1 cellular context compared by ENCODE assay signal in the genomic region with DNA sequence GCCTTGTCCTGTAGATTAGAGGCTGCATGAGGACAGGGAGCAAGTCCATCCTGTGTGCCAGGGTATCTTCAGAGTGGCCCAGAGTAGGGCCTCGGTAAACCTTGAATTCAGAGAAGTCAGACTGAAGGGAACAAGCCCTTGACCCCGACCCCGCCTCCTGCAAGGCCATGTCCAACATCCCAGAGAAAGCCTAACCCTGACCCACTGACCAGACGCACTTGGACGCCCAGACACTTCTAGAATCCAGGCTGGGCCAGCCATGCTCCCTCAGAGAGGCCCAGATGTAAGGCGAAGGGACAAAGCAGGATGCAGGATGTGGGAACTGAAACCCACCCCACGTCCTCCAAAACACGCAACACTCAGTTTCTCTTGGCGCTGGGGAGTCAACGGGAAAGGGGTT.
TF ChIP-seq lines count a peak whose summit lies in the region.

No MANE protein-coding gene starts in this region.

TF ChIP-seq in HepG2, 621 proteins besides CTCF, POLR2A, EP300 and RAD21:
- TF ChIP-seq NR2F1 (CRISPR knock-in tag; IDR thresholded peaks at IDR 0.05) (no peak), ZNF225 (CRISPR knock-in tag; IDR thresholded peaks at IDR 0.05) (no peak), RNF2 (conservative IDR thresholded peaks at IDR 0.05; ENCODE audit: low read depth) (no peak), ATRX (CRISPR knock-in tag; IDR thresholded peaks at IDR 0.05; ENCODE audit: borderline replicate concordance) (no peak), RARA (CRISPR knock-in tag; IDR thresholded peaks at IDR 0.05) (0 out of 2 replicates have a peak, but pooled peaks have one; percentile 15), SIN3B (IDR thresholded peaks at IDR 0.05; ENCODE audit: low read length) (no peak)
- TF ChIP-seq, protein P1, sequence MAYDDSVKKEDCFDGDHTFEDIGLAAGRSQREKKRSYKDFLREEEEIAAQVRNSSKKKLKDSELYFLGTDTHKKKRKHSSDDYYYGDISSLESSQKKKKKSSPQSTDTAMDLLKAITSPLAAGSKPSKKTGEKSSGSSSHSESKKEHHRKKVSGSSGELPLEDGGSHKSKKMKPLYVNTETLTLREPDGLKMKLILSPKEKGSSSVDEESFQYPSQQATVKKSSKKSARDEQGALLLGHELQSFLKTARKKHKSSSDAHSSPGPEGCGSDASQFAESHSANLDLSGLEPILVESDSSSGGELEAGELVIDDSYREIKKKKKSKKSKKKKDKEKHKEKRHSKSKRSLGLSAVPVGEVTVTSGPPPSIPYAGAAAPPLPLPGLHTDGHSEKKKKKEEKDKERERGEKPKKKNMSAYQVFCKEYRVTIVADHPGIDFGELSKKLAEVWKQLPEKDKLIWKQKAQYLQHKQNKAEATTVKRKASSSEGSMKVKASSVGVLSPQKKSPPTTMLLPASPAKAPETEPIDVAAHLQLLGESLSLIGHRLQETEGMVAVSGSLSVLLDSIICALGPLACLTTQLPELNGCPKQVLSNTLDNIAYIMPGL (CRISPR knock-in tag; IDR thresholded peaks at IDR 0.05; ENCODE audit: borderline replicate concordance in 1 of 2, low read depth in 1 of 2): no peak
